ENCODE assay signal across 1 cellular context in the genomic region with DNA sequence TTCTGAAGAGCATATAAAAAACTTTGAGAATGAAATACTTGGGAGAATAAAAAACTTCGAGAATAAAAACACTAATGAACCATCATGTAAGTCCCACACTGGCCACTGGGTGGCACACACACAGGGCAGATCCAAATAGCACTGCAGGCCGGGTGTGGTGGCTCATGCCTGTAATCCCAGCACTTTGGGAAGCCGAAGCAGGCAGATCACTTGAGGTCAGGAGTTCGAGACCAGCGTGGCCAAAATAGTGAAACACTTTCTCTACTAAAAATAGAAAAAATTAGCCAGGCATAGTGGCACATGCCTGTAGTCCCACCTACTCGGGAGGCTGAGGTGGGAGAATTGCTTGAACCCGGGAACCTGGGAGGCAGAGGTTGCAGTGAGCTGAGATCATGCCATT.
TF ChIP-seq lines count a peak whose summit lies in the region.

No MANE protein-coding gene starts in this region.

TF ChIP-seq in K562, 482 proteins besides CTCF, POLR2A, EP300 and RAD21:
- TF ChIP-seq KLF16 (IDR thresholded peaks at IDR 0.05) (0 out of 2 replicates have a peak, but pooled peaks have one; percentile 33), CBX3 (IDR thresholded peaks at IDR 0.05; ENCODE audit: borderline replicate concordance in 1 of 2, low read length in 2 of 2) (0 out of 3 replicates have a peak, but pooled peaks of 1 of the 2 experiments have one; percentile 21), ZSCAN29 (IDR thresholded peaks at IDR 0.05) (peak; percentile 43; the same call in 1 of the 2 replicates), SMC3 (conservative IDR thresholded peaks at IDR 0.05; ENCODE audit: insufficient read depth, low read depth, low read length) (0 out of 2 replicates have a peak, but pooled peaks have one; percentile 18)
- TF ChIP-seq, protein P1, sequence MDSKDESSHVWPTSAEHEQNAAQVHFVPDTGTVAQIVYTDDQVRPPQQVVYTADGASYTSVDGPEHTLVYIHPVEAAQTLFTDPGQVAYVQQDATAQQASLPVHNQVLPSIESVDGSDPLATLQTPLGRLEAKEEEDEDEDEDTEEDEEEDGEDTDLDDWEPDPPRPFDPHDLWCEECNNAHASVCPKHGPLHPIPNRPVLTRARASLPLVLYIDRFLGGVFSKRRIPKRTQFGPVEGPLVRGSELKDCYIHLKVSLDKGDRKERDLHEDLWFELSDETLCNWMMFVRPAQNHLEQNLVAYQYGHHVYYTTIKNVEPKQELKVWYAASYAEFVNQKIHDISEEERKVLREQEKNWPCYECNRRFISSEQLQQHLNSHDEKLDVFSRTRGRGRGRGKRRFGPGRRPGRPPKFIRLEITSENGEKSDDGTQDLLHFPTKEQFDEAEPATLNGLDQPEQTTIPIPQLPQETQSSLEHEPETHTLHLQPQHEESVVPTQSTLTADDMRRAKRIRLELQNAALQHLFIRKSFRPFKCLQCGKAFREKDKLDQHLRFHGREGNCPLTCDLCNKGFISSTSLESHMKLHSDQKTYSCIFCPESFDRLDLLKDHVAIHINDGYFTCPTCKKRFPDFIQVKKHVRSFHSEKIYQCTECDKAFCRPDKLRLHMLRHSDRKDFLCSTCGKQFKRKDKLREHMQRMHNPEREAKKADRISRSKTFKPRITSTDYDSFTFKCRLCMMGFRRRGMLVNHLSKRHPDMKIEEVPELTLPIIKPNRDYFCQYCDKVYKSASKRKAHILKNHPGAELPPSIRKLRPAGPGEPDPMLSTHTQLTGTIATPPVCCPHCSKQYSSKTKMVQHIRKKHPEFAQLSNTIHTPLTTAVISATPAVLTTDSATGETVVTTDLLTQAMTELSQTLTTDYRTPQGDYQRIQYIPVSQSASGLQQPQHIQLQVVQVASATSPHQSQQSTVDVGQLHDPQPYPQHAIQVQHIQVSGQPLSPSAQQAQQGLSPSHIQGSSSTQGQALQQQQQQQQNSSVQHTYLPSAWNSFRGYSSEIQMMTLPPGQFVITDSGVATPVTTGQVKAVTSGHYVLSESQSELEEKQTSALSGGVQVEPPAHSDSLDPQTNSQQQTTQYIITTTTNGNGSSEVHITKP (IDR thresholded peaks at IDR 0.05; ENCODE audit: partially characterized antibody) = peak; percentile 59
TF ChIP-seq in K562: peak in this region for 5; not testable (repeated sequence) for 477.
